8 cellular contexts compared by ENCODE assay signal in the genomic region with DNA sequence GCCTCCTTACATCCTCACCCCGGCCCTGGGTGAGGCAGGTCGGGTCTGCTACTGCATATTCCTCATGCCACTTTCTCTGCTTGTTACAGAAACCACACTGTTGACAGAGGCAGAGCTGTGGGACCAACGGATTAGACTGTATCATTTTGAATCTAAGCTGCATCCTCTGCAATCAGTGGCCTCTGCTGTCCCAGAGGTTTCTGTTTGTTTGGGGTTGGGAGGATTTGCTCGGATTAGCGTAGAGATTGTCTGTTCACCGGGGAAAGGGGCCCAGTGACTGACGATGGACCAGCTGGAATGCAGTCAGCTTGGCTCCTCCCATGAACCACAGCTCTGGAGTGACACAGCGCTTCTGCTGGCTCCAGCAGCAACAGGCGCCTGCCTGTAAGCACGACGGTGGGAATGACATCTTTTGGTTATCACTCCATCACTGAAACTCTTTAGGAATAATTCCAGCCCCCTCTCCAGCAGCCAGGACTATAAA. TPM values are rescaled to one million over a fixed set of nuclear protein-coding genes. Genes with fewer than 3 reads are reported as not detected.
DNase-seq lines count a peak whose midpoint lies in the region; ATAC-seq, FAIRE-seq and TF ChIP-seq lines count a peak whose summit lies in the region.

No MANE protein-coding gene starts in this region.

- no peak for FAIRE-seq in GM19239 (lab: Jason Lieb, UNC)

- CTCF ChIA-PET in activated CD4-positive, alpha-beta T cell treated with anti-CD3 and anti-CD28 coated beads, Interleukin-2, amount 10 ng/mL, durations not matched to agents 7 days and 5 days (lab: Charles Lee): no interaction called here

- no peaks in the 10 kb centered on the region for H3K36me3 Mint-ChIP-seq in activated CD4-positive, alpha-beta T cell treated with anti-CD3 and anti-CD28 coated beads, Interleukin-2, amount 10 ng/mL, durations not matched to agents 7 days and 5 days (ENCODE audit: low read depth)

- H3K4me1 Mint-ChIP-seq in activated CD4-positive, alpha-beta T cell treated with anti-CD3 and anti-CD28 coated beads, Interleukin-2, amount 10 ng/mL, durations not matched to agents 7 days and 5 days: no peaks in the 10 kb centered on the region

- no peaks in the 10 kb centered on the region for H3K36me3 ChIP-seq in upper lobe of left lung

- ATAC-seq in left colon (no peak), upper lobe of left lung (ENCODE audit: low FRiP score in 2 of 2) (peak; percentile 61 to 85), GM18867 (IDR thresholded peaks at IDR 0.05; ENCODE audit: unreplicated experiment) (no peak)

- no peak for TF ChIP-seq POLR2A in upper lobe of left lung (IDR thresholded peaks at IDR 0.05)

- no peak overlapping the region for H3K27ac Mint-ChIP-seq in activated CD4-positive, alpha-beta T cell treated with anti-CD3 and anti-CD28 coated beads, Interleukin-2, amount 10 ng/mL, durations not matched to agents 7 days and 5 days

- WGBS in upper lobe of left lung, 2 donors: 3% methylated on average over 11 of the region's 11 CpGs; no CpG with 5 or more reads in 1 of the 2 donors

- H3K4me1 ChIP-seq in upper lobe of left lung: peaks cover 23 to 27% (median 25%) of the 10 kb centered on the region in 4 donors

- DNase-seq in NCI-H2227 (lab: John Stamatoyannopoulos, UW; ENCODE audit: unreplicated experiment) (peak; percentile 10), NCI-H2227 treated with DMSO at 0.1 percent for 48 hours (lab: John Stamatoyannopoulos, UW) (no peak), T47D (ENCODE audit: low read depth in 1 of 2, low spot score in 1 of 2) (peak; percentile 42 to 62), left colon (peak; percentile 28 to 48), upper lobe of left lung (peak in 1 of 2 donors; percentile 73), GM19239 (ENCODE audit: insufficient read length, low spot score) (no peak)
- no peak for DNase-seq in activated CD4-positive, alpha-beta T cell treated with anti-CD3 and anti-CD28 coated beads, Interleukin-2, amount 10 ng/mL, durations not matched to agents 7 days and 5 days

- H3K27me3 Mint-ChIP-seq in activated CD4-positive, alpha-beta T cell treated with anti-CD3 and anti-CD28 coated beads, Interleukin-2, amount 10 ng/mL, durations not matched to agents 7 days and 5 days: peaks cover 2% of the 10 kb centered on the region

- no peaks in the 10 kb centered on the region for H3K9me3 ChIP-seq in upper lobe of left lung

- in situ Hi-C loops in T47D (cut with HindIII; ENCODE audit: low pct_unique_long_range_greater_than_20kb, low sequenced_read_pairs): no loop called here

- H3K4me3 ChIP-seq in upper lobe of left lung: no peak overlapping the region

- H3K9me3 Mint-ChIP-seq in activated CD4-positive, alpha-beta T cell treated with anti-CD3 and anti-CD28 coated beads, Interleukin-2, amount 10 ng/mL, durations not matched to agents 7 days and 5 days: no peaks in the 10 kb centered on the region

- no peak for TF ChIP-seq EP300 in upper lobe of left lung (IDR thresholded peaks at IDR 0.05)

- no peak for TF ChIP-seq CTCF in upper lobe of left lung (IDR thresholded peaks at IDR 0.05)

- intact Hi-C loops in left colon (cut with DNase I, micrococcal nuclease): no loop called here

- H3K4me3 Mint-ChIP-seq in activated CD4-positive, alpha-beta T cell treated with anti-CD3 and anti-CD28 coated beads, Interleukin-2, amount 10 ng/mL, durations not matched to agents 7 days and 5 days: no peak overlapping the region

- H3K27ac ChIP-seq in upper lobe of left lung: peak overlapping the region; percentile 59 to 85 (median 76)

- POLR2A ChIA-PET in activated CD4-positive, alpha-beta T cell treated with anti-CD3 and anti-CD28 coated beads, Interleukin-2, amount 10 ng/mL, durations not matched to agents 7 days and 5 days (lab: Charles Lee): no interaction called here

- no peaks in the 10 kb centered on the region for H3K27me3 ChIP-seq in upper lobe of left lung

RNA-seq across cellular contexts. Expression of a gene that starts 37.3 kb away (rescaled TPM):
- total RNA-seq in left colon (1 to 10 TPM; 1.1 to 2.5 TPM), upper lobe of left lung (1 to 10 TPM; 3.4 to 9.9 (median 5.9) TPM)
- not detected for total RNA-seq in activated CD4-positive, alpha-beta T cell treated with anti-CD3 and anti-CD28 coated beads, Interleukin-2, amount 10 ng/mL, durations not matched to agents 7 days and 5 days

Comparison
In these comparisons a context has a peak if more than half of its experiments do, and no peak if none do; other contexts are left out.
1. DNase-seq: peak in NCI-H2227 (single experiment), T47D (2 of 2) and left colon (2 of 2); none in NCI-H2227 treated with DMSO at 0.1 percent for 48 hours (single experiment), activated CD4-positive, alpha-beta T cell treated with anti-CD3 and anti-CD28 coated beads, Interleukin-2, amount 10 ng/mL, durations not matched to agents 7 days and 5 days (single experiment) and GM19239 (single experiment).
2. ATAC-seq: peak in upper lobe of left lung (2 of 2); none in left colon (single experiment) and GM18867 (single experiment).